In genomic region chr2:67251741-67252140, GRCh38 we compare ENCODE assay signal across 27 cellular contexts.
"Had no signal": no experiment of that assay in that cellular context is flagged by ENCODE, and none has a peak within 500 bp of the region (broad histone marks: within the 10 kb centered on the region; RNA-seq: fewer than 3 reads in every experiment).

No MANE protein-coding gene starts in this region.

- H3K4me1 Mint-ChIP-seq: memory B cell; naive thymus-derived CD8-positive, alpha-beta T cell; nephron; neural crest cell had no signal

- H3K4me1 ChIP-seq: left ventricle myocardium inferior, pancreas, prostate gland, tibial nerve, uterus had no signal

- H3K9me3 Mint-ChIP-seq: memory B cell; nephron; neural crest cell; stimulated activated naive CD8-positive, alpha-beta T cell treated with anti-CD3 and anti-CD28 coated beads, Interleukin-15, Interleukin-2, amounts not matched to agents 100 ng/mL and 50 ng/mL, for 24 hours had no signal

- DNase-seq: islet precursor cell; left ventricle myocardium inferior; naive thymus-derived CD8-positive, alpha-beta T cell; nucleus accumbens; pancreas; posterior cingulate gyrus; retina; right cardiac atrium; stimulated activated CD4-positive, alpha-beta T cell treated with anti-CD3 and anti-CD28 coated beads, Interleukin-12 subunit alpha, Interleukin-12 subunit beta, amount 100 ng/mL, for 4 hours; stimulated activated CD4-positive, alpha-beta T cell treated with anti-CD3 and anti-CD28 coated beads, Interleukin-15, amount 100 ng/mL, for 24 hours; stimulated activated CD4-positive, alpha-beta T cell treated with anti-CD3 and anti-CD28 coated beads, Interleukin-2, amount 100 ng/mL, for 24 hours; stimulated activated CD4-positive, alpha-beta T cell treated with anti-CD3 and anti-CD28 coated beads, Interleukin-4, amount 100 ng/mL, for 1 hour; stimulated activated naive CD4-positive, alpha-beta T cell; uterus had no signal

- H3K36me3 ChIP-seq: left ventricle myocardium inferior, pancreas, prostate gland, suprapubic skin, thoracic aorta, tibial nerve, uterus had no signal

- H3K4me2 ChIP-seq: hepatocyte had no signal

- H3K27me3 ChIP-seq: hepatocyte, pancreas, suprapubic skin, tibial nerve, uterus had no signal

- H3K27ac ChIP-seq: hepatocyte, left ventricle myocardium inferior, pancreas, prostate gland, skin epidermis, suprapubic skin, thoracic aorta, tibial nerve, uterus had no signal

- H3K36me3 Mint-ChIP-seq: memory B cell; naive thymus-derived CD8-positive, alpha-beta T cell; type B pancreatic cell had no signal

- H3K4me3 ChIP-seq: hepatocyte, left ventricle myocardium inferior, lung, pancreas, prostate gland, skin epidermis, suprapubic skin, thoracic aorta, tibial nerve, uterus had no signal

- H3K79me2 ChIP-seq: hepatocyte had no signal

- H3K27ac Mint-ChIP-seq: memory B cell; naive thymus-derived CD8-positive, alpha-beta T cell; nephron; stimulated activated naive CD8-positive, alpha-beta T cell treated with anti-CD3 and anti-CD28 coated beads, Interleukin-15, Interleukin-2, amounts not matched to agents 100 ng/mL and 50 ng/mL, for 24 hours; type B pancreatic cell had no signal

- H3K4me3 Mint-ChIP-seq: memory B cell; naive thymus-derived CD8-positive, alpha-beta T cell; nephron; neural crest cell; stimulated activated naive CD8-positive, alpha-beta T cell treated with anti-CD3 and anti-CD28 coated beads, Interleukin-15, Interleukin-2, amounts not matched to agents 100 ng/mL and 50 ng/mL, for 24 hours; type B pancreatic cell had no signal

- ATAC-seq: naive thymus-derived CD8-positive, alpha-beta T cell; right cardiac atrium; sciatic nerve had no signal

- FAIRE-seq: pancreas had no signal
